ENCODE assay signal across 26 cellular contexts in the genomic region with DNA sequence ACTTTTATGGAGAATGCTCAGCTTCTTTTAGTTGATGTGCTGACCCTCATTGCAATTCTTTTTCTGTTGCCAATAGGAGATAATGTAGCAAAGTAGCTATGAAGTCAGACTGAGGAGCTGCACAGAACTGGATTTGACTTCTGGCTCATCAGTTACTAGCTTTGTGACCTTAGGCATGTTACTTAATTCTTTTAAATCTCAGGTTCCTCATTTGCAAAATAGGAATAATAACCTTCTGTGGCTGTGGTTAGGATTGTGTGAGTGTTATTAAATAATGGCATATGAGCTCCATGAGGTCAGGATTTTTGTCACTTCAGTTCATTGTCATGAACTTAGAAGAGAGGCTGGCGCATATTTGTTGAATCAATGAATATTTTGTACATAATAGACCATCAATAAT.
"Had no signal": no experiment of that assay in that cellular context is flagged by ENCODE, and none has a peak within 500 bp of the region (broad histone marks: within the 10 kb centered on the region; RNA-seq: fewer than 3 reads in every experiment).

No MANE protein-coding gene starts in this region.

- H3K27ac ChIP-seq: adrenal gland, ascending aorta, brain microvascular endothelial cell, colonic mucosa, left lung, upper lobe of left lung had no signal

- H3K9me3 Mint-ChIP-seq: activated T-cell treated with anti-CD3 and anti-CD28 coated beads, Interleukin-2, amount 50 U/mL, for 24 hours; activated T-helper 17 cell treated with anti-CD3 and anti-CD28 coated beads, Interleukin-2, amount 50 U/mL, for 72 hours; central memory CD8-positive, alpha-beta T cell; effector memory CD8-positive, alpha-beta T cell; natural killer cell; T-helper 2 cell treated with Interferon-gamma antibody and Interleukin-4, amounts not matched to agents 5 μg/mL and 100 μg/mL, for 36 hours; WTC11 had no signal

- H3K27ac Mint-ChIP-seq: activated T-cell treated with anti-CD3 and anti-CD28 coated beads, Interleukin-2, amount 50 U/mL, for 24 hours; effector memory CD8-positive, alpha-beta T cell; natural killer cell; T-helper 2 cell treated with Interferon-gamma antibody and Interleukin-4, amounts not matched to agents 5 μg/mL and 100 μg/mL, for 36 hours; WTC11 had no signal

- H3K36me3 Mint-ChIP-seq: mesothelial cell of epicardium, natural killer cell, WTC11 had no signal

- H3K27me3 Mint-ChIP-seq: activated naive CD8-positive, alpha-beta T cell; activated T-cell treated with anti-CD3 and anti-CD28 coated beads, Interleukin-2, amount 50 U/mL, for 24 hours; activated T-helper 17 cell treated with anti-CD3 and anti-CD28 coated beads, Interleukin-2, amount 50 U/mL, for 72 hours; central memory CD8-positive, alpha-beta T cell; effector memory CD8-positive, alpha-beta T cell had no signal

- H3K9me3 ChIP-seq: adrenal gland, ascending aorta, colonic mucosa, left lung, upper lobe of left lung had no signal

- DNase-seq: activated naive CD4-positive, alpha-beta T cell; activated T-cell treated with anti-CD3 and anti-CD28 coated beads, Interleukin-2, amount 50 U/mL, for 24 hours; adrenal gland; brain microvascular endothelial cell; colonic mucosa; dorsolateral prefrontal cortex; effector memory CD8-positive, alpha-beta T cell; foreskin melanocyte; glutamatergic neuron; hippocampal formation; kidney glomerular epithelial cell; left lung; natural killer cell; retina; stimulated activated CD4-positive, alpha-beta T cell treated with anti-CD3 and anti-CD28 coated beads, Interleukin-2, amount 100 ng/mL, for 48 hours; stimulated activated naive CD4-positive, alpha-beta T cell treated with Interleukin-2 at 50 U/mL for 16 hours; upper lobe of left lung had no signal

- H3K36me3 ChIP-seq: adrenal gland, ascending aorta, brain microvascular endothelial cell, colonic mucosa, left lung, upper lobe of left lung had no signal

- H3K4me3 ChIP-seq: adrenal gland, ascending aorta, colonic mucosa, dorsolateral prefrontal cortex, left lung, lung, upper lobe of left lung had no signal

- ATAC-seq: activated T-helper 17 cell treated with anti-CD3 and anti-CD28 coated beads, Interleukin-2, amount 50 U/mL, for 72 hours; effector memory CD8-positive, alpha-beta T cell; esophagus mucosa; left lung; natural killer cell; WTC11 had no signal

- H3K4me1 ChIP-seq: colonic mucosa had no signal

- H3K4me1 Mint-ChIP-seq: WTC11 had no signal

- H3K4me3 Mint-ChIP-seq: activated T-cell treated with anti-CD3 and anti-CD28 coated beads, Interleukin-2, amount 50 U/mL, for 24 hours; activated T-helper 17 cell treated with anti-CD3 and anti-CD28 coated beads, Interleukin-2, amount 50 U/mL, for 72 hours; central memory CD8-positive, alpha-beta T cell; effector memory CD8-positive, alpha-beta T cell; mesothelial cell of epicardium; natural killer cell; T-helper 2 cell treated with Interferon-gamma antibody and Interleukin-4, amounts not matched to agents 5 μg/mL and 100 μg/mL, for 36 hours; WTC11 had no signal

- H3K27me3 ChIP-seq: adrenal gland, ascending aorta, brain microvascular endothelial cell, colonic mucosa, dorsolateral prefrontal cortex, left lung, upper lobe of left lung had no signal
